ENCODE assay signal across 2 cellular contexts in the genomic region with DNA sequence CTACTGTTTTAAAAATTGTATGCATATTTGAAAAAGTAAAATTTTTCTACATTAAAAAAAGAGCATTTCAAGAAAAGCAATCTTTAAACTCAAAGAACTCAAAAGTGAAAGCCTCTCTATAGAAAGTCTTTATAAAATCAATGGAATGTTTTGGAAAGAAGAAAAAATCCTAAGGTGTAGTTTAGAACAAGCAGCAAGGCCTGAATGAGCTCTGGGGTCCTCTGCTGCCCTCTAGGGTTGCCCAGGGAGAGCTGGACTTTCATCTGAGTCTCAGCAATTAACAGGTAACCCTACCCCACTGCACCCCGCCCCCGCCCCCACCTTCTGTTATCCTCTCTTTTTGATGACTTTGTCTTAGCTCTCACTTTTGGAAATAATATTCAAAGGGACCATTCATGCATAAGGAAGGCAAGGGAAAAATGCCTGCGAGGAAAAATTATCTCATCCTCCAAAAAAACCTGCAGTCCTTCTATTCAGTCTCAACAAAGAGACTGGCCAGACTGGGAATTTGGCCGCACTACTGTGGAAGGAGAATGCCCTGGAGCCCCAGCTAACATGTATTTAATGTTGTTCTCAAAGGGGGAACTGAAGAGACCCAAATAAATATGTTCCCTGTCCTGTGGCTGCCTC.
TF ChIP-seq lines count a peak whose summit lies in the region.

No MANE protein-coding gene starts in this region.

TF ChIP-seq in IMR-90, 13 proteins besides CTCF, POLR2A, EP300 and RAD21:
- TF ChIP-seq SMC3 (IDR thresholded peaks at IDR 0.05; ENCODE audit: low read depth, low read length), result peak; percentile 34
- TF ChIP-seq MXI1 (IDR thresholded peaks at IDR 0.05; ENCODE audit: borderline replicate concordance, low read depth, low read length), result no peak

TF ChIP-seq in SK-N-SH, 30 proteins besides CTCF, POLR2A, EP300 and RAD21:
- TF ChIP-seq RCOR1 (IDR thresholded peaks at IDR 0.05; ENCODE audit: low read length) (no peak), SMC3 (IDR thresholded peaks at IDR 0.05; ENCODE audit: low read depth, low read length) (peak; percentile 57)
TF ChIP-seq in SK-N-SH: peak in this region for 1.
